9 cellular contexts compared by ENCODE assay signal in genomic region chr7:125061776-125062397, GRCh38.
DNase-seq lines count a peak whose midpoint lies in the region; ATAC-seq and TF ChIP-seq lines count a peak whose summit lies in the region.
"Had no signal": no experiment of that assay in that cellular context is flagged by ENCODE, and none has a peak within 500 bp of the region (broad histone marks: within the 10 kb centered on the region; RNA-seq: fewer than 3 reads in every experiment).

No MANE protein-coding gene starts in this region.

- H3K27ac ChIP-seq in mesodermal cell (ENCODE audit: low read depth, low read length, severe bottlenecking) (peak overlapping the region; percentile 5), dorsolateral prefrontal cortex (peak overlapping the region in 9 of 59 donors; percentile 2 to 53 (median 30))

- 50% methylated on average over 1 of the region's 2 CpGs; no CpG with 5 or more reads in 1 of the 2 experiments for WGBS in mesodermal cell (ENCODE audit: insufficient coverage in 2 of 2), 2 experiments

- no peak for DNase-seq in activated naive CD8-positive, alpha-beta T cell treated with anti-CD3 and anti-CD28 coated beads, Interleukin-2, amount 50 U/mL, for 24 hours
- no peak for DNase-seq in activated naive CD8-positive, alpha-beta T cell treated with anti-CD3 and anti-CD28 coated beads for 36 hours
- no peak for DNase-seq in dorsolateral prefrontal cortex
- no peak for DNase-seq in T-cell
- DNase-seq in CD14-positive monocyte (ENCODE audit: low spot score): no peak
- DNase-seq: naive B cell had no signal

- no peak for TF ChIP-seq CTCF in dorsolateral prefrontal cortex (IDR thresholded peaks at IDR 0.05 in 54 of 56, conservative IDR thresholded peaks at IDR 0.05 in 2 of 56; ENCODE audit: low read depth in 1 of 56, partially characterized antibody in 56 of 56)
- no peak for TF ChIP-seq CTCF in CD14-positive monocyte (IDR thresholded peaks at IDR 0.05)

- H3K27me3 Mint-ChIP-seq in activated naive CD8-positive, alpha-beta T cell treated with anti-CD3 and anti-CD28 coated beads, Interleukin-2, amount 50 U/mL, for 24 hours: no peaks in the 10 kb centered on the region
- no peaks in the 10 kb centered on the region for H3K27me3 Mint-ChIP-seq in activated naive CD8-positive, alpha-beta T cell treated with anti-CD3 and anti-CD28 coated beads for 36 hours
- H3K27me3 Mint-ChIP-seq in T-cell: no peaks in the 10 kb centered on the region
- H3K27me3 Mint-ChIP-seq in CD14-positive monocyte (ENCODE audit: low read depth in 3 of 3): peaks cover 0 to 2% (median 0%) of the 10 kb centered on the region in 3 donors

- no peaks in the 10 kb centered on the region for H3K36me3 Mint-ChIP-seq in activated naive CD8-positive, alpha-beta T cell treated with anti-CD3 and anti-CD28 coated beads, Interleukin-2, amount 50 U/mL, for 24 hours (ENCODE audit: low read depth)
- no peaks in the 10 kb centered on the region for H3K36me3 Mint-ChIP-seq in activated naive CD8-positive, alpha-beta T cell treated with anti-CD3 and anti-CD28 coated beads for 36 hours
- no peaks in the 10 kb centered on the region for H3K36me3 Mint-ChIP-seq in T-cell
- no peaks in the 10 kb centered on the region for H3K36me3 Mint-ChIP-seq in CD14-positive monocyte
- H3K36me3 Mint-ChIP-seq: naive B cell had no signal

- H3K27me3 ChIP-seq in dorsolateral prefrontal cortex: no peaks in the 10 kb centered on the region

- no peak overlapping the region for H3K4me3 Mint-ChIP-seq in activated naive CD8-positive, alpha-beta T cell treated with anti-CD3 and anti-CD28 coated beads, Interleukin-2, amount 50 U/mL, for 24 hours
- no peak overlapping the region for H3K4me3 Mint-ChIP-seq in activated naive CD8-positive, alpha-beta T cell treated with anti-CD3 and anti-CD28 coated beads for 36 hours
- H3K4me3 Mint-ChIP-seq in T-cell (no peak overlapping the region), CD14-positive monocyte (no peak overlapping the region)
- H3K4me3 Mint-ChIP-seq: naive B cell had no signal

- H3K9me3 Mint-ChIP-seq in activated naive CD8-positive, alpha-beta T cell treated with anti-CD3 and anti-CD28 coated beads, Interleukin-2, amount 50 U/mL, for 24 hours: no peaks in the 10 kb centered on the region
- H3K9me3 Mint-ChIP-seq in activated naive CD8-positive, alpha-beta T cell treated with anti-CD3 and anti-CD28 coated beads for 36 hours: no peaks in the 10 kb centered on the region
- H3K9me3 Mint-ChIP-seq in T-cell: no peaks in the 10 kb centered on the region
- H3K9me3 Mint-ChIP-seq in CD14-positive monocyte: peaks cover 0 to 1% (median 0%) of the 10 kb centered on the region in 7 donors
- H3K9me3 Mint-ChIP-seq: naive B cell had no signal

- CTCF ChIA-PET in T-cell (lab: Charles Lee): no interaction called here

- H3K9me3 ChIP-seq in mesodermal cell (ENCODE audit: control insufficient read depth, low read length): no peaks in the 10 kb centered on the region

- no peaks in the 10 kb centered on the region for H3K4me1 ChIP-seq in mesodermal cell (ENCODE audit: control insufficient read depth, insufficient read depth, low read length, poor library complexity, severe bottlenecking)

- no peak overlapping the region for H3K27ac Mint-ChIP-seq in activated naive CD8-positive, alpha-beta T cell treated with anti-CD3 and anti-CD28 coated beads, Interleukin-2, amount 50 U/mL, for 24 hours
- no peak overlapping the region for H3K27ac Mint-ChIP-seq in activated naive CD8-positive, alpha-beta T cell treated with anti-CD3 and anti-CD28 coated beads for 36 hours
- H3K27ac Mint-ChIP-seq in T-cell (no peak overlapping the region), CD14-positive monocyte (no peak overlapping the region)

- intact Hi-C loops in dorsolateral prefrontal cortex (cut with DNase I): loop anchor here in 1 of 2 donors (5.0 kb wide), 1 partner anchor 605 kb away; no protein-coding TSS in a partner anchor
- intact Hi-C loops in CD14-positive monocyte (cut with micrococcal nuclease): no loop called here

- no peaks in the 10 kb centered on the region for H3K4me1 Mint-ChIP-seq in activated naive CD8-positive, alpha-beta T cell treated with anti-CD3 and anti-CD28 coated beads, Interleukin-2, amount 50 U/mL, for 24 hours
- peaks cover 3% of the 10 kb centered on the region for H3K4me1 Mint-ChIP-seq in activated naive CD8-positive, alpha-beta T cell treated with anti-CD3 and anti-CD28 coated beads for 36 hours
- no peaks in the 10 kb centered on the region for H3K4me1 Mint-ChIP-seq in T-cell
- H3K4me1 Mint-ChIP-seq in CD14-positive monocyte: no peaks in the 10 kb centered on the region
- H3K4me1 Mint-ChIP-seq: naive B cell had no signal

- POLR2A ChIA-PET in T-cell (lab: Charles Lee): no interaction called here

- H3K4me3 ChIP-seq in mesodermal cell (ENCODE audit: extremely low read depth, insufficient read depth, low read length, poor library complexity, severe bottlenecking): no peak overlapping the region
- no peak overlapping the region for H3K4me3 ChIP-seq in dorsolateral prefrontal cortex

- ATAC-seq in activated naive CD8-positive, alpha-beta T cell treated with anti-CD3 and anti-CD28 coated beads, Interleukin-2, amount 50 U/mL, for 24 hours: peak; percentile 20
- ATAC-seq in HG03139 (IDR thresholded peaks at IDR 0.05; ENCODE audit: unreplicated experiment) (peak; percentile 67), SK-N-SH treated with all-trans-retinoic acid at 6 μM for 48 hours (peak; percentile 76), T-cell (replicated peaks in 1 of 4) (no peak)

- H3K36me3 ChIP-seq in mesodermal cell (ENCODE audit: control insufficient read depth, insufficient read depth, low read length): no peaks in the 10 kb centered on the region

TF ChIP-seq in SK-N-SH treated with all-trans-retinoic acid at 6 μM for 48 hours, 23 proteins besides CTCF, POLR2A, EP300 and RAD21 (continues in another document):
- TF ChIP-seq OSR1 (CRISPR knock-in tag; IDR thresholded peaks at IDR 0.05) (no peak), ISL1 (CRISPR knock-in tag; IDR thresholded peaks at IDR 0.05) (peak; percentile 77), TOX (CRISPR knock-in tag; IDR thresholded peaks at IDR 0.05; ENCODE audit: borderline replicate concordance) (no peak), CREB5 (CRISPR knock-in tag; IDR thresholded peaks at IDR 0.05; ENCODE audit: low read depth) (no peak), SNAI2 (CRISPR knock-in tag; IDR thresholded peaks at IDR 0.05) (peak; percentile 24; the same call in 1 of the 2 replicates), ARNTL (CRISPR knock-in tag; IDR thresholded peaks at IDR 0.05; ENCODE audit: borderline replicate concordance, low read depth) (no peak), ZNF70 (CRISPR knock-in tag; IDR thresholded peaks at IDR 0.05) (no peak), PPARA (CRISPR knock-in tag; IDR thresholded peaks at IDR 0.05; ENCODE audit: borderline replicate concordance) (no peak), TSHZ2 (CRISPR knock-in tag; IDR thresholded peaks at IDR 0.05) (peak; percentile 32; the same call in 1 of the 2 replicates), CSRNP3 (CRISPR knock-in tag; IDR thresholded peaks at IDR 0.05) (no peak)

Comparison
In these comparisons a context has a peak if more than half of its experiments do, and no peak if none do; other contexts are left out.
1. ATAC-seq: peak in activated naive CD8-positive, alpha-beta T cell treated with anti-CD3 and anti-CD28 coated beads, Interleukin-2, amount 50 U/mL, for 24 hours (single experiment), HG03139 (single experiment) and SK-N-SH treated with all-trans-retinoic acid at 6 μM for 48 hours (single experiment); none in T-cell (0 of 4).